Comparison of ENCODE assay signal across 20 cellular contexts in genomic region chr12:5317556-5317955, GRCh38.
DNase-seq lines count a peak whose midpoint lies in the region; ATAC-seq and TF ChIP-seq lines count a peak whose summit lies in the region.
"Had no signal": no experiment of that assay in that cellular context is flagged by ENCODE, and none has a peak within 500 bp of the region (broad histone marks: within the 10 kb centered on the region; RNA-seq: fewer than 3 reads in every experiment).

No MANE protein-coding gene starts in this region.

- no peaks in the 10 kb centered on the region for H3K27me3 Mint-ChIP-seq in MCF 10A (ENCODE audit: insufficient read depth, unreplicated experiment)
- peaks cover 6 to 12% of the 10 kb centered on the region in 2 donors for H3K27me3 Mint-ChIP-seq in effector memory CD8-positive, alpha-beta T cell

- dilution Hi-C loops in mammary epithelial cell (cut with HindIII; ENCODE audit: low sequenced_read_pairs): no loop called here

- H3K4me2 ChIP-seq in mammary epithelial cell (ENCODE audit: insufficient read depth, low read depth, low read length): no peak overlapping the region
- H3K4me2 ChIP-seq: A549 had no signal

- no peak for ATAC-seq in effector memory CD8-positive, alpha-beta T cell (replicated peaks)
- no peak for ATAC-seq in HG03469 (IDR thresholded peaks at IDR 0.05; ENCODE audit: unreplicated experiment)
- ATAC-seq: A549 had no signal

- H3K4me1 ChIP-seq in mammary epithelial cell (ENCODE audit: insufficient read depth, low read length): peaks cover 26% of the 10 kb centered on the region
- H3K4me1 ChIP-seq: A549, BE2C, HAP-1 had no signal

- H3K4me1 Mint-ChIP-seq in MCF 10A (ENCODE audit: insufficient read depth, unreplicated experiment): no peaks in the 10 kb centered on the region
- no peaks in the 10 kb centered on the region for H3K4me1 Mint-ChIP-seq in effector memory CD8-positive, alpha-beta T cell (ENCODE audit: low read depth in 2 of 2)
- H3K4me1 Mint-ChIP-seq: CD4-positive, CD25-positive, alpha-beta regulatory T cell; CD8-positive, alpha-beta memory T cell had no signal

- BruUV-seq in mammary epithelial cell (replicated peaks; lab: Mats Ljungman, UMichigan): no TSS peak
- BruUV-seq in MCF 10A (replicated peaks; lab: Mats Ljungman, UMichigan): no TSS peak

- no peak overlapping the region for H3K4me3 ChIP-seq in mammary epithelial cell (replicated peaks in 1 of 3; ENCODE audit: insufficient read depth in 1 of 3, low read depth in 2 of 3, low read length in 3 of 3)
- H3K4me3 ChIP-seq: A549, GM23248, HAP-1 had no signal

- H2AFZ ChIP-seq in mammary epithelial cell (ENCODE audit: low read depth, low read length): no peak overlapping the region
- H2AFZ ChIP-seq: GM23248 had no signal

- H4K20me1 ChIP-seq in mammary epithelial cell (ENCODE audit: insufficient read depth, low read length): no peaks in the 10 kb centered on the region

- H3K79me2 ChIP-seq in mammary epithelial cell (ENCODE audit: insufficient read depth, low read length): no peaks in the 10 kb centered on the region

- H3K27me3 ChIP-seq in mammary epithelial cell (ENCODE audit: insufficient read depth, low read length): no peaks in the 10 kb centered on the region
- H3K27me3 ChIP-seq: BE2C had no signal

- no peaks in the 10 kb centered on the region for H3K36me3 Mint-ChIP-seq in MCF 10A (ENCODE audit: insufficient read depth, unreplicated experiment)
- H3K36me3 Mint-ChIP-seq in effector memory CD8-positive, alpha-beta T cell (ENCODE audit: insufficient read depth): peaks cover 2% of the 10 kb centered on the region
- H3K36me3 Mint-ChIP-seq: CD4-positive, CD25-positive, alpha-beta regulatory T cell; CD8-positive, alpha-beta memory T cell had no signal

- in situ Hi-C loops in mammary epithelial cell (cut with MboI; ENCODE audit: low sequenced_read_pairs in 2 of 2): no loop called here

- CTCF ChIA-PET in mammary epithelial cell (lab: Charles Lee; ENCODE audit: low non-redundant PET) (no interaction called here), MCF 10A (lab: Yijun Ruan, JAX) (interaction anchor here (0.6 kb wide), 1 partner anchor 397 kb away, joined by 3 read pairs; no protein-coding TSS in a partner anchor)

- no peaks in the 10 kb centered on the region for H3K36me3 ChIP-seq in mammary epithelial cell (ENCODE audit: insufficient read depth, low read length)
- H3K36me3 ChIP-seq: BE2C, HAP-1 had no signal

- no peak overlapping the region for H3K9ac ChIP-seq in mammary epithelial cell (ENCODE audit: insufficient read depth, low read length)
- H3K9ac ChIP-seq: GM23248 had no signal

- H3K9me3 Mint-ChIP-seq in MCF 10A (ENCODE audit: unreplicated experiment): peaks cover 63% of the 10 kb centered on the region
- no peaks in the 10 kb centered on the region for H3K9me3 Mint-ChIP-seq in effector memory CD8-positive, alpha-beta T cell

- POLR2A ChIA-PET in MCF 10A (lab: Yijun Ruan, JAX): no interaction called here

- H3K27ac Mint-ChIP-seq in MCF 10A (ENCODE audit: low read depth, unreplicated experiment): no peak overlapping the region
- H3K27ac Mint-ChIP-seq in effector memory CD8-positive, alpha-beta T cell: no peak overlapping the region
- H3K27ac Mint-ChIP-seq: CD4-positive, CD25-positive, alpha-beta regulatory T cell; CD8-positive, alpha-beta memory T cell had no signal

- no peak for TF ChIP-seq CTCF in mammary epithelial cell (conservative IDR thresholded peaks at IDR 0.05 in 1 of 2, IDR thresholded peaks at IDR 0.05 in 1 of 2; ENCODE audit: extremely low read depth in 1 of 2, insufficient read depth in 1 of 2, low read depth in 1 of 2, low read length in 2 of 2)
- no peak for TF ChIP-seq CTCF in MCF 10A (IDR thresholded peaks at IDR 0.05; ENCODE audit: unreplicated experiment)

- peaks cover 4% of the 10 kb centered on the region for H3K9me3 ChIP-seq in mammary epithelial cell (replicated peaks; ENCODE audit: insufficient read depth, low read length)
- H3K9me3 ChIP-seq: A549, BE2C had no signal

- H3K4me3 Mint-ChIP-seq in MCF 10A (ENCODE audit: unreplicated experiment): no peak overlapping the region
- no peak overlapping the region for H3K4me3 Mint-ChIP-seq in effector memory CD8-positive, alpha-beta T cell
- H3K4me3 Mint-ChIP-seq: CD4-positive, CD25-positive, alpha-beta regulatory T cell; CD8-positive, alpha-beta memory T cell had no signal

- DNase-seq in mammary epithelial cell (peak; percentile 54), MCF 10A (ENCODE audit: unreplicated experiment) (no peak), M059J (ENCODE audit: low read depth) (peak; percentile 9), foreskin melanocyte (peak; percentile 64), NCI-H2107 (lab: John Stamatoyannopoulos, UW) (no peak), NCI-H2196 treated with DMSO at 0.1 percent for 48 hours (lab: John Stamatoyannopoulos, UW; ENCODE audit: unreplicated experiment) (no peak)
- no peak for DNase-seq in effector memory CD8-positive, alpha-beta T cell
- DNase-seq: BE2C; C1 segment of cervical spinal cord; CD4-positive, CD25-positive, alpha-beta regulatory T cell; CD8-positive, alpha-beta memory T cell; COR-L47; DMS 273 treated with DMSO at 0.1 percent for 48 hours; DMS53; DND-41; GM23248 had no signal

- intact Hi-C loops in mammary epithelial cell (cut with micrococcal nuclease): no loop called here
- intact Hi-C loops in MCF 10A (cut with micrococcal nuclease): no loop called here

- no peak overlapping the region for H3K27ac ChIP-seq in mammary epithelial cell (ENCODE audit: insufficient read depth, low read depth, low read length)
- H3K27ac ChIP-seq: 22Rv1, A549, GM23248 had no signal

Comparison
In these comparisons a context has a peak if more than half of its experiments do, and no peak if none do; other contexts are left out.
1. DNase-seq: peak in mammary epithelial cell (single experiment), M059J (single experiment) and foreskin melanocyte (single experiment); none in MCF 10A (single experiment), NCI-H2107 (single experiment), effector memory CD8-positive, alpha-beta T cell (0 of 3) and NCI-H2196 treated with DMSO at 0.1 percent for 48 hours (single experiment).